Comparison of ENCODE assay signal across 1 cellular context in genomic region chr11:11946180-11946579, GRCh38.
TF ChIP-seq lines count a peak whose summit lies in the region.

No MANE protein-coding gene starts in this region.

TF ChIP-seq in IMR-90, 13 proteins besides CTCF, POLR2A, EP300 and RAD21 (continued from another document):
- TF ChIP-seq, protein P1, sequence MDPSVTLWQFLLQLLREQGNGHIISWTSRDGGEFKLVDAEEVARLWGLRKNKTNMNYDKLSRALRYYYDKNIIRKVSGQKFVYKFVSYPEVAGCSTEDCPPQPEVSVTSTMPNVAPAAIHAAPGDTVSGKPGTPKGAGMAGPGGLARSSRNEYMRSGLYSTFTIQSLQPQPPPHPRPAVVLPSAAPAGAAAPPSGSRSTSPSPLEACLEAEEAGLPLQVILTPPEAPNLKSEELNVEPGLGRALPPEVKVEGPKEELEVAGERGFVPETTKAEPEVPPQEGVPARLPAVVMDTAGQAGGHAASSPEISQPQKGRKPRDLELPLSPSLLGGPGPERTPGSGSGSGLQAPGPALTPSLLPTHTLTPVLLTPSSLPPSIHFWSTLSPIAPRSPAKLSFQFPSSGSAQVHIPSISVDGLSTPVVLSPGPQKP (IDR thresholded peaks at IDR 0.05; ENCODE audit: borderline replicate concordance, low read depth, low read length): no peak
- TF ChIP-seq NFE2L2 (IDR thresholded peaks at IDR 0.05; ENCODE audit: low read depth, low read length) (peak; percentile 57; the same call in 1 of the 2 replicates), CEBPB (IDR thresholded peaks at IDR 0.05; ENCODE audit: low read depth, low read length) (0 out of 2 replicates have a peak, but pooled peaks have one; percentile 23), MAFK (IDR thresholded peaks at IDR 0.05; ENCODE audit: low read depth, low read length) (0 out of 2 replicates have a peak, but pooled peaks have one; percentile 3)
